ENCODE assay signal across 12 cellular contexts in the genomic region with DNA sequence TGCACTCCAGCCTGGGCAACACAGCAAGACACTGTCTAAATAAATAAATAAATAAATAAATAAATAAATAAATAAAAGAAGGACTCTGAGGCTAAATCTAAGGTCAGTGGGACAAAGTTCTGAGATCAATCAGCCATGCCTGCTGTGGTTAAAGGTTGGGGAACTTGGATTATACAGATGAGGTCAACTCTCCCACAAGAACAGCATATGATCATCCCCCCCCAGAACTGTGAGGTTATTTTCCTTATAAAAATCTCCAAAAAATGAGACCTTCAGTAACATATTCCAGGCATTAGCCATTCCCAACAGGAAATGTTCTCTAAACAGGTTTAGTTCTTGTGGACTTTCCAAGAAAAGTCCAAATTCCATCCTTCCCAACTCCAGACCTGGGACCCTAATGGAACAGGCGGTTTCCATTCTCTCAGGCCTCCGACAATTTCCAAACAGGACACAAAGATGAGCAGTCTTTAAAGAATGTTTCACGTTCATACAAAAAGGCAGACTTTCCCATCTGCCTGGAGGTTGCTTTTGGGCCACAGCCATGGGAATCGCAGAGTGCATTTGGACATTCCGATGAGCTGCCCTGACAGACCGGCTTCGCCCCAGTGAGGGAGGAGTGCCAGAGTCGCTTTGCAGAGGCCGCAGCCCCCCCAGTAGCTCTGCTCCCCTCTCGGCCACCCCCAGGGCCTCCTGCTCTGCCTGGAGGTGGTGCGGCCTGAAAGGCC.
DNase-seq lines count a peak whose midpoint lies in the region; ATAC-seq and TF ChIP-seq lines count a peak whose summit lies in the region.
"Had no signal": no experiment of that assay in that cellular context is flagged by ENCODE, and none has a peak within 500 bp of the region (broad histone marks: within the 10 kb centered on the region; RNA-seq: fewer than 3 reads in every experiment).

No MANE protein-coding gene starts in this region.

- no peak overlapping the region for H3K27ac Mint-ChIP-seq in activated T-helper 17 cell treated with anti-CD3 and anti-CD28 coated beads, Interleukin-2, amount 50 U/mL, for 72 hours
- H3K27ac Mint-ChIP-seq: activated T-cell treated with anti-CD3 and anti-CD28 coated beads, Interleukin-2, amount 50 U/mL, for 72 hours; dendritic cell treated with granulocyte-macrophage colony-stimulating factor and Interleukin-4, amounts not matched to agents 40 ng/mL and 50 ng/mL, for 4 days; stimulated activated naive CD8-positive, alpha-beta T cell treated with anti-CD3 and anti-CD28 coated beads, Interleukin-15, amount 100 ng/mL, for 72 hours had no signal

- no peaks in the 10 kb centered on the region for H3K36me3 Mint-ChIP-seq in activated T-helper 17 cell treated with anti-CD3 and anti-CD28 coated beads, Interleukin-2, amount 50 U/mL, for 72 hours (ENCODE audit: low read depth)

- ATAC-seq in mucosa of descending colon (peak; percentile 15), aorta (ENCODE audit: low FRiP score) (peak; percentile 34)
- ATAC-seq in activated T-helper 17 cell treated with anti-CD3 and anti-CD28 coated beads, Interleukin-2, amount 50 U/mL, for 72 hours (replicated peaks): no peak
- ATAC-seq: activated T-cell treated with anti-CD3 and anti-CD28 coated beads, Interleukin-2, amount 50 U/mL, for 72 hours; stimulated activated naive CD8-positive, alpha-beta T cell treated with anti-CD3 and anti-CD28 coated beads, Interleukin-15, amount 100 ng/mL, for 72 hours had no signal

- peak overlapping the region; percentile 72 for H3K9ac ChIP-seq in adipocyte (ENCODE audit: low read length)

- intact Hi-C loops in mucosa of descending colon (cut with DNase I, micrococcal nuclease) (no loop called here), aorta (cut with DNase I) (no loop called here)

- no peaks in the 10 kb centered on the region for H3K4me1 Mint-ChIP-seq in activated T-helper 17 cell treated with anti-CD3 and anti-CD28 coated beads, Interleukin-2, amount 50 U/mL, for 72 hours
- H3K4me1 Mint-ChIP-seq: stimulated activated naive CD8-positive, alpha-beta T cell treated with anti-CD3 and anti-CD28 coated beads, Interleukin-15, amount 100 ng/mL, for 72 hours had no signal

- no peak overlapping the region for H3K4me3 Mint-ChIP-seq in activated T-helper 17 cell treated with anti-CD3 and anti-CD28 coated beads, Interleukin-2, amount 50 U/mL, for 72 hours
- H3K4me3 Mint-ChIP-seq: activated T-cell treated with anti-CD3 and anti-CD28 coated beads, Interleukin-2, amount 50 U/mL, for 72 hours; dendritic cell treated with granulocyte-macrophage colony-stimulating factor and Interleukin-4, amounts not matched to agents 40 ng/mL and 50 ng/mL, for 4 days; stimulated activated naive CD8-positive, alpha-beta T cell treated with anti-CD3 and anti-CD28 coated beads, Interleukin-15, amount 100 ng/mL, for 72 hours had no signal

- DNase-seq in adipocyte (ENCODE audit: low read depth) (peak; percentile 81), fibroblast of gingiva (ENCODE audit: low read depth) (peak; percentile 27), mucosa of descending colon (no peak), aorta (peak in 1 of 2 donors; percentile 75), NCI-H2107 treated with DMSO at 0.1 percent for 48 hours (lab: John Stamatoyannopoulos, UW; ENCODE audit: unreplicated experiment) (no peak)
- DNase-seq in stimulated activated CD4-positive, alpha-beta T cell treated with anti-CD3 and anti-CD28 coated beads, Interleukin-4, amount 100 ng/mL, for 24 hours: no peak
- DNase-seq: activated T-cell treated with anti-CD3 and anti-CD28 coated beads, Interleukin-2, amount 50 U/mL, for 72 hours; mammary epithelial cell; NCI-H1694 treated with DMSO at 0.1 percent for 48 hours; stimulated activated naive CD8-positive, alpha-beta T cell treated with anti-CD3 and anti-CD28 coated beads, Interleukin-15, amount 100 ng/mL, for 72 hours had no signal

- H3K36me3 ChIP-seq in adipocyte (ENCODE audit: control insufficient read depth, insufficient read depth, low read length, severe bottlenecking) (no peaks in the 10 kb centered on the region), mucosa of descending colon (ENCODE audit: low read depth) (no peaks in the 10 kb centered on the region), aorta (ENCODE audit: control insufficient read depth in 1 of 2, insufficient read depth in 2 of 2, low read length in 1 of 2) (no peaks in the 10 kb centered on the region)

- H3K27me3 Mint-ChIP-seq in activated T-helper 17 cell treated with anti-CD3 and anti-CD28 coated beads, Interleukin-2, amount 50 U/mL, for 72 hours: no peaks in the 10 kb centered on the region
- H3K27me3 Mint-ChIP-seq: stimulated activated naive CD8-positive, alpha-beta T cell treated with anti-CD3 and anti-CD28 coated beads, Interleukin-15, amount 100 ng/mL, for 72 hours had no signal

- H3K9me3 Mint-ChIP-seq in activated T-helper 17 cell treated with anti-CD3 and anti-CD28 coated beads, Interleukin-2, amount 50 U/mL, for 72 hours: no peaks in the 10 kb centered on the region
- H3K9me3 Mint-ChIP-seq: dendritic cell treated with granulocyte-macrophage colony-stimulating factor and Interleukin-4, amounts not matched to agents 40 ng/mL and 50 ng/mL, for 4 days; stimulated activated naive CD8-positive, alpha-beta T cell treated with anti-CD3 and anti-CD28 coated beads, Interleukin-15, amount 100 ng/mL, for 72 hours had no signal

- peaks cover 2% of the 10 kb centered on the region for H3K9me3 ChIP-seq in adipocyte (ENCODE audit: control insufficient read depth, low read length)
- H3K9me3 ChIP-seq in mucosa of descending colon: peaks cover 2% of the 10 kb centered on the region
- peaks cover 2% of the 10 kb centered on the region for H3K9me3 ChIP-seq in aorta (ENCODE audit: control insufficient read depth, low read length)

- H3K27ac ChIP-seq in aorta (ENCODE audit: low read depth in 1 of 2, low read length in 2 of 2): peak overlapping the region; percentile 68 to 84

- WGBS in aorta, 2 donors: 3 to 7% methylated on average over 11 of the region's 11 CpGs

- H3K4me3 ChIP-seq in adipocyte (ENCODE audit: low read length) (no peak overlapping the region), mucosa of descending colon (no peak overlapping the region), aorta (ENCODE audit: low read length in 2 of 2) (no peak overlapping the region)

- TF ChIP-seq CTCF in mucosa of descending colon (IDR thresholded peaks at IDR 0.05): no peak

- peaks cover 13% of the 10 kb centered on the region for H3K4me1 ChIP-seq in adipocyte (ENCODE audit: control insufficient read depth, insufficient read depth, low read length)
- no peaks in the 10 kb centered on the region for H3K4me1 ChIP-seq in mucosa of descending colon (ENCODE audit: low read depth)
- no peaks in the 10 kb centered on the region for H3K4me1 ChIP-seq in aorta (ENCODE audit: control insufficient read depth in 1 of 2, insufficient read depth in 2 of 2, low read length in 2 of 2)

- H3K27me3 ChIP-seq in adipocyte (replicated peaks; ENCODE audit: control insufficient read depth, insufficient read depth, low read length): no peaks in the 10 kb centered on the region
- no peaks in the 10 kb centered on the region for H3K27me3 ChIP-seq in aorta (ENCODE audit: control insufficient read depth in 1 of 2, insufficient read depth in 2 of 2, low read length in 1 of 2)

Comparison
In these comparisons a context has a peak if more than half of its experiments do, and no peak if none do; other contexts are left out.
1. DNase-seq: peak in adipocyte (single experiment) and fibroblast of gingiva (single experiment); none in mucosa of descending colon (0 of 3), stimulated activated CD4-positive, alpha-beta T cell treated with anti-CD3 and anti-CD28 coated beads, Interleukin-4, amount 100 ng/mL, for 24 hours (single experiment) and NCI-H2107 treated with DMSO at 0.1 percent for 48 hours (single experiment).